ENCODE assay signal across 8 cellular contexts in genomic region chr17:48492401-48493298, GRCh38. TPM values are rescaled to one million over a fixed set of nuclear protein-coding genes. Genes with fewer than 3 reads are reported as not detected.
DNase-seq lines count a peak whose midpoint lies in the region; ATAC-seq and TF ChIP-seq lines count a peak whose summit lies in the region.

No MANE protein-coding gene starts in this region.

- H3K27me3 ChIP-seq in kidney epithelial cell (ENCODE audit: control insufficient read depth, insufficient read depth, low read length), result no peaks in the 10 kb centered on the region

- H3K4me3 ChIP-seq in kidney epithelial cell (ENCODE audit: low read depth, low read length), result peak overlapping the region; percentile 31

- no peak overlapping the region for H3K27ac ChIP-seq in VCaP

- in situ Hi-C loops in T47D (cut with HindIII; ENCODE audit: low pct_unique_long_range_greater_than_20kb, low sequenced_read_pairs), result no loop called here

- no peak for ATAC-seq in GM21447 (IDR thresholded peaks at IDR 0.05; ENCODE audit: unreplicated experiment)

- TF ChIP-seq CTCF in VCaP (conservative IDR thresholded peaks at IDR 0.05) (peak; percentile 94), kidney epithelial cell (IDR thresholded peaks at IDR 0.05; ENCODE audit: insufficient read depth, low read length, poor library complexity, severe bottlenecking) (peak; percentile 60)

- DNase-seq in NCI-H187 treated with DMSO at 0.1 percent for 48 hours (lab: John Stamatoyannopoulos, UW) (peak; percentile 56), NCI-H187 (lab: John Stamatoyannopoulos, UW) (no peak), NCI-H1105 treated with DMSO at 0.1 percent for 48 hours (lab: John Stamatoyannopoulos, UW) (peak; percentile 66), T47D (ENCODE audit: low read depth in 1 of 2, low spot score in 1 of 2) (peak; percentile 83 to 86), kidney epithelial cell (ENCODE audit: low read depth) (no peak)
- peak; percentile 53 for DNase-seq in stimulated activated CD4-positive, alpha-beta T cell treated with anti-CD3 and anti-CD28 coated beads, Interleukin-1b, Interleukin-23, amount 100 ng/mL, for 48 hours

- H3K36me3 ChIP-seq in kidney epithelial cell (ENCODE audit: control insufficient read depth, insufficient read depth, low read length), result no peaks in the 10 kb centered on the region

RNA-seq across cellular contexts. Expression of gene HOXB1, which starts 38.2 kb away (rescaled TPM):
- not detected in 2 replicates for total RNA-seq in kidney epithelial cell

RNA-seq across cellular contexts. Expression of gene HOXB2, which starts 52.3 kb away (rescaled TPM):
- total RNA-seq in kidney epithelial cell, result 15.2 and 24.6 TPM in 2 replicates

Comparison
In these comparisons a context has a peak if more than half of its experiments do, and no peak if none do; other contexts are left out.
1. DNase-seq: peak in NCI-H187 treated with DMSO at 0.1 percent for 48 hours (single experiment), NCI-H1105 treated with DMSO at 0.1 percent for 48 hours (single experiment), T47D (2 of 2) and stimulated activated CD4-positive, alpha-beta T cell treated with anti-CD3 and anti-CD28 coated beads, Interleukin-1b, Interleukin-23, amount 100 ng/mL, for 48 hours (single experiment); none in NCI-H187 (0 of 2) and kidney epithelial cell (single experiment).